1 cellular context compared by ENCODE assay signal in genomic region chr12:128864516-128865186, GRCh38.
TF ChIP-seq lines count a peak whose summit lies in the region.

No MANE protein-coding gene starts in this region.

TF ChIP-seq in H1, 55 proteins besides CTCF, POLR2A, EP300 and RAD21:
- TF ChIP-seq, protein P1, sequence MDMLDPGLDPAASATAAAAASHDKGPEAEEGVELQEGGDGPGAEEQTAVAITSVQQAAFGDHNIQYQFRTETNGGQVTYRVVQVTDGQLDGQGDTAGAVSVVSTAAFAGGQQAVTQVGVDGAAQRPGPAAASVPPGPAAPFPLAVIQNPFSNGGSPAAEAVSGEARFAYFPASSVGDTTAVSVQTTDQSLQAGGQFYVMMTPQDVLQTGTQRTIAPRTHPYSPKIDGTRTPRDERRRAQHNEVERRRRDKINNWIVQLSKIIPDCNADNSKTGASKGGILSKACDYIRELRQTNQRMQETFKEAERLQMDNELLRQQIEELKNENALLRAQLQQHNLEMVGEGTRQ (IDR thresholded peaks at IDR 0.05; ENCODE audit: low read length): no peak
- TF ChIP-seq, protein P2, sequence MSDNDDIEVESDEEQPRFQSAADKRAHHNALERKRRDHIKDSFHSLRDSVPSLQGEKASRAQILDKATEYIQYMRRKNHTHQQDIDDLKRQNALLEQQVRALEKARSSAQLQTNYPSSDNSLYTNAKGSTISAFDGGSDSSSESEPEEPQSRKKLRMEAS (IDR thresholded peaks at IDR 0.05): no peak
- TF ChIP-seq, protein P3, sequence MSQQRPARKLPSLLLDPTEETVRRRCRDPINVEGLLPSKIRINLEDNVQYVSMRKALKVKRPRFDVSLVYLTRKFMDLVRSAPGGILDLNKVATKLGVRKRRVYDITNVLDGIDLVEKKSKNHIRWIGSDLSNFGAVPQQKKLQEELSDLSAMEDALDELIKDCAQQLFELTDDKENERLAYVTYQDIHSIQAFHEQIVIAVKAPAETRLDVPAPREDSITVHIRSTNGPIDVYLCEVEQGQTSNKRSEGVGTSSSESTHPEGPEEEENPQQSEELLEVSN (IDR thresholded peaks at IDR 0.05): no peak
- no peak for TF ChIP-seq GABPA (IDR thresholded peaks at IDR 0.05; ENCODE audit: borderline replicate concordance, insufficient read depth, low read length)
- no peak for TF ChIP-seq SIX5 (IDR thresholded peaks at IDR 0.05; ENCODE audit: low read depth, low read length)
- no peak for TF ChIP-seq SAP30 (IDR thresholded peaks at IDR 0.05; ENCODE audit: insufficient read depth, insufficient replicate concordance, low read length)
- no peak for TF ChIP-seq CHD1 (IDR thresholded peaks at IDR 0.05; ENCODE audit: low read depth, low read length)
- TF ChIP-seq CHD2 (IDR thresholded peaks at IDR 0.05; ENCODE audit: low read length): no peak
- TF ChIP-seq ASH2L (IDR thresholded peaks at IDR 0.05; ENCODE audit: low read length): no peak
- TF ChIP-seq JUN (IDR thresholded peaks at IDR 0.05; ENCODE audit: low read depth, low read length): no peak
- TF ChIP-seq RFX5 (IDR thresholded peaks at IDR 0.05; ENCODE audit: borderline replicate concordance, low read depth, low read length): no peak
TF ChIP-seq in H1: peak in this region for 0.
